ENCODE assay signal across 11 cellular contexts in the genomic region with DNA sequence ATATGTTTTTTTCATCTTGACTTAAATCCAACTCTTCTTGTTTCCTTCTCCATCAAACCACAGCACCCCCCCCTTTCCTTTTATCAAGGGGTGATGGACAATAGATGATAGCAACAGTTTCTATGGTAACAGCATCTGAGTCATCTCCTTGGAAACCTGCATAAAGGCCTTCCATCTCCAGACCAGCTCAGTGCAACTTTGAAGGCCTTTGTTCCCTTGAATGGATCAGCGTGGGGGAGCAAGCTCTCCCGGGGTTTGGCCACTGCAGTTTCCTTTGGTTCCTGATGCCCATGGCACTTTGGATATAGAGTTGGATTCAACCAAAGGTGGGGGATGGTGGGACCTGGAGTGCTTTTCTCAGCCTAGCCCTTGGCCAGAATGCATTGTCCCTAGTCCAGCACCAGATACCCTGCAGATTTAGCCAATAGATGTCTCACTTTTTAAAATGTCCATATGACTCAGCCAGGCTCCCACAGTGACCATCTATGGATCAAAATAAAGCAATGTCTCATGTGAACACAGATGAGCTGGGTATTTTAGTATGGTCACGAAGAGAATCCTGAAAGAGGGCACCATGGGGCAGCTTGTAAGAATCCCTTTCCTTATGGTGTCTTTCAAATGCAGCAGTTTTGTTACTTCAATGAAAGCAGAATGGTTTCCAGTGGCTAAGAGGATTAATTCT.
DNase-seq lines count a peak whose midpoint lies in the region; FAIRE-seq and TF ChIP-seq lines count a peak whose summit lies in the region.
"Had no signal": no experiment of that assay in that cellular context is flagged by ENCODE, and none has a peak within 500 bp of the region (broad histone marks: within the 10 kb centered on the region; RNA-seq: fewer than 3 reads in every experiment).

No MANE protein-coding gene starts in this region.

- TF ChIP-seq POLR2A in testis (IDR thresholded peaks at IDR 0.05) = no peak

- FAIRE-seq in HTR-8/SVneo (lab: Jason Lieb, UNC) = no peak

- in situ Hi-C loops in G401 (cut with HindIII; ENCODE audit: low sequenced_read_pairs) (no loop called here), GM13976 (cut with MboI; ENCODE audit: low sequenced_read_pairs, unreplicated experiment) (no loop called here)

- TF ChIP-seq CTCF in GM13976 (IDR thresholded peaks at IDR 0.05; ENCODE audit: borderline replicate concordance, control extremely low read depth, extremely low read depth, insufficient read depth, missing control alignments) (no peak), testis (IDR thresholded peaks at IDR 0.05) (no peak)

- no peak overlapping the region for H3K27ac ChIP-seq in testis
- H3K27ac ChIP-seq: SK-N-MC had no signal

- no peaks in the 10 kb centered on the region for H3K9me3 ChIP-seq in testis

- no peaks in the 10 kb centered on the region for H3K36me3 ChIP-seq in testis (ENCODE audit: low read depth, missing control alignments)

- no peaks in the 10 kb centered on the region for H3K4me1 ChIP-seq in testis

- intact Hi-C loops in testis (cut with DNase I; ENCODE audit: low total_unique reads) = no loop called here

- DNase-seq in G401 (ENCODE audit: low spot score) (peak; percentile 40), NCI-H1930 (lab: John Stamatoyannopoulos, UW) (peak; percentile 54 to 83), dermis blood vessel endothelial cell (peak; percentile 12), midbrain (lab: John Stamatoyannopoulos, UW) (peak; percentile 57), GM13976 (ENCODE audit: low spot score) (no peak), testis (no peak), HTR-8/SVneo (ENCODE audit: insufficient read length, low spot score) (no peak), GM03348 (ENCODE audit: low spot score) (no peak)
- DNase-seq: activated naive CD4-positive, alpha-beta T cell treated with anti-CD3 and anti-CD28 coated beads, Interleukin-2, amount 10 ng/mL, durations not matched to agents 7 days and 5 days; NK-92 treated with Interleukin-12 subunit alpha and Interleukin-12 subunit beta, amount 100 ng/mL, for 24 hours had no signal

- H3K4me3 ChIP-seq in testis = no peak overlapping the region
- H3K4me3 ChIP-seq: SK-N-MC had no signal

- 79 to 100% methylated on average over 2 to 3 of the region's 3 CpGs for WGBS in testis, 2 donors

- H3K27me3 ChIP-seq in testis = no peaks in the 10 kb centered on the region

Comparison
In these comparisons a context has a peak if more than half of its experiments do, and no peak if none do; other contexts are left out.
1. DNase-seq: peak in G401 (single experiment), NCI-H1930 (2 of 2), dermis blood vessel endothelial cell (single experiment) and midbrain (single experiment); none in GM13976 (single experiment), testis (single experiment), HTR-8/SVneo (single experiment) and GM03348 (single experiment).